1 cellular context compared by ENCODE assay signal in genomic region chr4:176044589-176044951, GRCh38.
TF ChIP-seq lines count a peak whose summit lies in the region.

No MANE protein-coding gene starts in this region.

TF ChIP-seq in SK-N-SH treated with all-trans-retinoic acid at 6 μM for 48 hours, 23 proteins besides CTCF, POLR2A, EP300 and RAD21 (continued from another document):
- no peak for TF ChIP-seq POU6F1 (CRISPR knock-in tag; IDR thresholded peaks at IDR 0.05; ENCODE audit: borderline replicate concordance, low read depth)
